Comparison of ENCODE assay signal across 1 cellular context in genomic region chr1:229124471-229125198, GRCh38.
TF ChIP-seq lines count a peak whose summit lies in the region.

No MANE protein-coding gene starts in this region.

TF ChIP-seq in K562, 482 proteins besides CTCF, POLR2A, EP300 and RAD21 (continued from another document):
- no peak for TF ChIP-seq RREB1 (CRISPR knock-in tag; IDR thresholded peaks at IDR 0.05)
- TF ChIP-seq ZNF3 (CRISPR knock-in tag; IDR thresholded peaks at IDR 0.05): no peak
- TF ChIP-seq PREB (CRISPR knock-in tag; IDR thresholded peaks at IDR 0.05): no peak
- TF ChIP-seq E2F1 (CRISPR knock-in tag; IDR thresholded peaks at IDR 0.05): no peak
- TF ChIP-seq CTBP1 (IDR thresholded peaks at IDR 0.05; ENCODE audit: borderline replicate concordance): no peak
- no peak for TF ChIP-seq FOXJ3 (CRISPR knock-in tag; IDR thresholded peaks at IDR 0.05)
- TF ChIP-seq HES1 (IDR thresholded peaks at IDR 0.05; ENCODE audit: low read depth): no peak
- TF ChIP-seq ZC3H11A (IDR thresholded peaks at IDR 0.05; ENCODE audit: low read depth, low read length): no peak
- no peak for TF ChIP-seq EGR1 (conservative IDR thresholded peaks at IDR 0.05)
TF ChIP-seq in K562: peak in this region for 0.
